In genomic region chr12:123232807-123233504, GRCh38 we compare ENCODE assay signal across 8 cellular contexts. TPM values are rescaled to one million over a fixed set of nuclear protein-coding genes. Genes with fewer than 3 reads are reported as not detected.
DNase-seq lines count a peak whose midpoint lies in the region; ATAC-seq, FAIRE-seq and TF ChIP-seq lines count a peak whose summit lies in the region.

MPHOSPH9 (minus strand) TSS chr12:123233141; CDS start chr12:123230364, 2,777 bp downstream.
MTRFR (plus strand) TSS chr12:123233436; CDS start chr12:123253675, 20,239 bp downstream.

- FAIRE-seq in TTC549 (lab: Jason Lieb, UNC), result peak; percentile 97

- no peak for TF ChIP-seq CTCF in 22Rv1 (IDR thresholded peaks at IDR 0.05)
- peak in 2 of 7 experiments; percentile 15 to 18 for TF ChIP-seq CTCF in body of pancreas (IDR thresholded peaks at IDR 0.05)
- TF ChIP-seq CTCF in sigmoid colon (IDR thresholded peaks at IDR 0.05), result no peak

- intact Hi-C loops in body of pancreas (cut with DNase I) (no loop called here), sigmoid colon (cut with DNase I) (loop anchor here (1.0 to 5.0 kb wide), 4 partner anchors 81 to 349 kb away; partner anchors contain the start of genes OGFOD2, PITPNM2 and TMED2)

- H3K36me3 ChIP-seq in body of pancreas (replicated peaks in 1 of 2; ENCODE audit: insufficient read depth in 1 of 2, low read depth in 2 of 2), result no peaks in the 10 kb centered on the region
- no peaks in the 10 kb centered on the region for H3K36me3 ChIP-seq in sigmoid colon

- TF ChIP-seq POLR2A in body of pancreas (IDR thresholded peaks at IDR 0.05) (peak; percentile 88 to 97 (median 97)), sigmoid colon (IDR thresholded peaks at IDR 0.05) (peak; percentile 94 to 97)

- peak within 1 kb of the TSS; percentile 82 for H3K27ac ChIP-seq in 22Rv1
- peak within 1 kb of the TSS; percentile 85 to 91 (median 86) for H3K27ac ChIP-seq in body of pancreas
- H3K27ac ChIP-seq in sigmoid colon, result peak within 1 kb of the TSS; percentile 90 to 95 (median 93)

- DNase-seq in NCI-H2107 treated with DMSO at 0.1 percent for 48 hours (lab: John Stamatoyannopoulos, UW; ENCODE audit: unreplicated experiment), result peak; percentile 100
- DNase-seq in body of pancreas, result peak; percentile 99 to 100 (median 100)
- DNase-seq in iPS DF 4.7 (ENCODE audit: extremely low read depth, low spot score), result peak; percentile 99
- peak; percentile 100 for DNase-seq in sigmoid colon

- no peaks in the 10 kb centered on the region for H3K9me3 ChIP-seq in body of pancreas
- no peaks in the 10 kb centered on the region for H3K9me3 ChIP-seq in sigmoid colon

- H3K27me3 ChIP-seq in body of pancreas, result no peaks in the 10 kb centered on the region
- no peaks in the 10 kb centered on the region for H3K27me3 ChIP-seq in sigmoid colon

- WGBS in body of pancreas, 2 donors, result 0 to 1% methylated on average over 51 to 66 of the region's 66 CpGs
- WGBS in sigmoid colon, 2 donors, result 0% methylated on average over 66 of the region's 66 CpGs

- ATAC-seq in GM18520 (IDR thresholded peaks at IDR 0.05; ENCODE audit: unreplicated experiment) (peak; percentile 71), HG03064 (IDR thresholded peaks at IDR 0.05; ENCODE audit: low read depth, unreplicated experiment) (peak; percentile 72), body of pancreas (peak; percentile 98)

- TF ChIP-seq EP300 in sigmoid colon (IDR thresholded peaks at IDR 0.05), result no peak

- H3K4me3 ChIP-seq in body of pancreas, result peak within 1 kb of the TSS; percentile 44 to 60
- H3K4me3 ChIP-seq in sigmoid colon, result peak within 1 kb of the TSS; percentile 59 to 94 (median 86)

- peaks cover 22% of the 10 kb centered on the region for H3K4me1 ChIP-seq in body of pancreas
- peaks cover 0 to 42% (median 24%) of the 10 kb centered on the region in 4 donors for H3K4me1 ChIP-seq in sigmoid colon

RNA-seq across cellular contexts. Expression of gene MPHOSPH9, which starts in this region (rescaled TPM):
- total RNA-seq in body of pancreas (10 to 100 TPM; 13.5 to 42.5 TPM), sigmoid colon (10 to 100 TPM; 17.4 to 47.6 (median 22.6) TPM)
- polyA plus RNA-seq in sigmoid colon, result 10 to 100 TPM in 1 of 3 donors, 1 to 10 TPM in 2; 4.2 to 10.2 (median 4.2) TPM

RNA-seq across cellular contexts. Expression of gene MTRFR, which starts in this region (rescaled TPM):
- 1 to 10 TPM; 4.9 to 8.2 TPM for total RNA-seq in body of pancreas
- total RNA-seq in sigmoid colon, result 10 to 100 TPM in 3 of 4 donors, 1 to 10 TPM in 1; 9.3 to 19.1 (median 13.5) TPM
- 10 to 100 TPM in 1 of 3 donors, 1 to 10 TPM in 2; 7.8 to 16.3 (median 9.7) TPM for polyA plus RNA-seq in sigmoid colon

Comparison
In these comparisons a context has a peak if more than half of its experiments do, and no peak if none do; other contexts are left out.
1. Peak in every context shown above with its lines: DNase-seq, ATAC-seq, H3K4me3 ChIP-seq and H3K27ac ChIP-seq.